ENCODE assay signal across 23 cellular contexts in the genomic region with DNA sequence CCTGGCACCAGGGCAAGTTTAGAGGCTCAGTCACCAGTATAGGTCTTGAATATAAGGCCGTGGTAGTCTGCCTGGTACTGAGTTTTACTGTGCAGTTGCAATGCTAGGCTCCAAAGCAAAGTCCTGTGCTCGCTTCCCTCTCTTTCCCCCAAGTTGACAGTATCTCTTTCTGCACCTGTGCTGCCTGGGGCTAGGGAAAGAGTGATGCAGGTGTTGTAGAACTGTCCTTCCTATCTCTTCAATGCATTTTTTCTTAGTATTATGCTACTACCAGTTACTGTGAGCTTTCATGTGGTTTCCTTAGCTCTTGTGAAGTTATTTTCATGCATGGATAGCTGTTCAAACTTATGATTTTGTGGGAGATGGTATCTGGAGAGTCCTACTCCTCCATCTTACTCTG.
"Had no signal": no experiment of that assay in that cellular context is flagged by ENCODE, and none has a peak within 500 bp of the region (broad histone marks: within the 10 kb centered on the region; RNA-seq: fewer than 3 reads in every experiment).

No MANE protein-coding gene starts in this region.

- H3K4me2 ChIP-seq: neural progenitor cell had no signal

- H3K36me3 ChIP-seq: ovary, right lobe of liver, sigmoid colon, stomach, thoracic aorta, thyroid gland, tibial nerve, upper lobe of left lung, vagina had no signal

- H3K27ac ChIP-seq: neural progenitor cell, ovary, parathyroid adenoma, psoas muscle, right lobe of liver, sigmoid colon, stomach, thoracic aorta, thyroid gland, tibial nerve, upper lobe of left lung, vagina had no signal

- ATAC-seq: psoas muscle; right cardiac atrium; right lobe of liver; stimulated activated effector memory CD8-positive, alpha-beta T cell treated with anti-CD3 and anti-CD28 coated beads, Interleukin-12 subunit alpha, Interleukin-12 subunit beta, amount 100 ng/mL, for 72 hours; stimulated activated naive B cell treated with anti-CD40 and anti-IgM and Interleukin-4, amounts not matched to agents 10 μg/mL and 1 μg/mL and 100 μg/mL, for 72 hours had no signal

- H3K27me3 ChIP-seq: neural progenitor cell, ovary, right lobe of liver, sigmoid colon, stomach, thyroid gland, tibial nerve, upper lobe of left lung, vagina had no signal

- H3K4me1 ChIP-seq: neural progenitor cell, parathyroid adenoma, psoas muscle, right lobe of liver, sigmoid colon, stomach, thyroid gland, tibial nerve, upper lobe of left lung, vagina had no signal

- H3K79me2 ChIP-seq: parathyroid adenoma had no signal

- DNase-seq: occipital lobe; ovary; psoas muscle; right cardiac atrium; right lobe of liver; sigmoid colon; small intestine; stimulated activated CD4-positive, alpha-beta T cell treated with anti-CD3 and anti-CD28 coated beads, Interleukin-15, amount 100 ng/mL, for 24 hours; stimulated activated CD4-positive, alpha-beta T cell treated with anti-CD3 and anti-CD28 coated beads, Interleukin-2, amount 100 ng/mL, for 24 hours; stimulated activated CD4-positive, alpha-beta T cell treated with anti-CD3 and anti-CD28 coated beads, Interleukin-2, amount 100 ng/mL, for 48 hours; stimulated activated CD4-positive, alpha-beta T cell treated with anti-CD3 and anti-CD28 coated beads, Interleukin-4, amount 100 ng/mL, for 24 hours; stimulated activated naive B cell treated with anti-CD40 and anti-IgM and Interleukin-4, amounts not matched to agents 10 μg/mL and 1 μg/mL and 100 μg/mL, for 72 hours; stimulated activated naive CD4-positive, alpha-beta T cell treated with Interleukin-2 at 50 U/mL for 16 hours; stomach; thyroid gland; trophoblast cell had no signal

- H2AFZ ChIP-seq: neural progenitor cell, parathyroid adenoma had no signal

- H3K9me3 ChIP-seq: ovary, right lobe of liver, thyroid gland had no signal

- H3K4me3 ChIP-seq: neural progenitor cell, ovary, psoas muscle, right lobe of liver, sigmoid colon, stomach, thoracic aorta, thyroid gland, tibial nerve, upper lobe of left lung, vagina had no signal

- H3K9ac ChIP-seq: neural progenitor cell, parathyroid adenoma had no signal
